ENCODE assay signal across 14 cellular contexts in the genomic region with DNA sequence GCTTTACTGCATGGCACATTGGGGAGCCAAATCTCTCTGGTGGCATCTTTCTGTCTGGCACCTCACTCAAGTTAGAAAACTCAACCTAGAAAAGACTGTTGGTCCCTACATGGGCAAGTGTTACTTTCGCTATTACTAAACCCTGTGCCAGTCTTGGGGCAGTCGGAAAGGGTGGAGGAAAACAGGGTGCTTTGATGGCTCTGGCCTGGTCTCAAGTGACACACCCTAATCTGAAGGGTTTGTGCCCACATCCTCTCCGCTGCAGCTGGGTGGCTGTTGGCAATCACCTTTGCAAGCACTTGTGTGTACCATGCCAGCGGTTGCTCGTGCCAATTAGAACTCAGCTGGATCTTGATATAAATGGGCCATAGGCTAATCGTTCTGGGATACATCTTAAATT.
DNase-seq lines count a peak whose midpoint lies in the region; ATAC-seq, FAIRE-seq and TF ChIP-seq lines count a peak whose summit lies in the region.
"Had no signal": no experiment of that assay in that cellular context is flagged by ENCODE, and none has a peak within 500 bp of the region (broad histone marks: within the 10 kb centered on the region; RNA-seq: fewer than 3 reads in every experiment).

No MANE protein-coding gene starts in this region.

- peak overlapping the region in 1 of 2 donors; percentile 27 for H3K27ac Mint-ChIP-seq in stimulated activated naive CD8-positive, alpha-beta T cell treated with anti-CD3 and anti-CD28 coated beads, Interleukin-15, amount 100 ng/mL, for 72 hours
- H3K27ac Mint-ChIP-seq: progenitor cell of endocrine pancreas had no signal

- no peaks in the 10 kb centered on the region for H3K36me3 ChIP-seq in endothelial cell of umbilical vein (ENCODE audit: control insufficient read depth in 2 of 2, extremely low read depth in 1 of 2, insufficient read depth in 2 of 2, low read length in 2 of 2)
- H3K36me3 ChIP-seq: tibial nerve had no signal

- POLR2A ChIA-PET in endothelial cell of umbilical vein (lab: Charles Lee) = no interaction called here

- no peaks in the 10 kb centered on the region for H3K27me3 ChIP-seq in endothelial cell of umbilical vein (ENCODE audit: control insufficient read depth in 2 of 2, insufficient read depth in 2 of 2, low read length in 2 of 2)
- H3K27me3 ChIP-seq in dorsolateral prefrontal cortex = peaks cover 0 to 28% (median 0%) of the 10 kb centered on the region in 45 donors
- H3K27me3 ChIP-seq: tibial nerve had no signal

- no peak overlapping the region for H3K4me2 ChIP-seq in endothelial cell of umbilical vein (ENCODE audit: insufficient read depth, low read length)

- H3K27ac ChIP-seq in endothelial cell of umbilical vein (ENCODE audit: insufficient read depth, low read depth, low read length) = no peak overlapping the region
- no peak overlapping the region for H3K27ac ChIP-seq in dorsolateral prefrontal cortex
- H3K27ac ChIP-seq: tibial nerve had no signal

- no peaks in the 10 kb centered on the region for H4K20me1 ChIP-seq in endothelial cell of umbilical vein (replicated peaks; ENCODE audit: control insufficient read depth, extremely low read depth, insufficient read depth, low read length)

- H3K4me1 Mint-ChIP-seq in stimulated activated naive CD8-positive, alpha-beta T cell treated with anti-CD3 and anti-CD28 coated beads, Interleukin-15, amount 100 ng/mL, for 72 hours = peaks cover 71% of the 10 kb centered on the region

- no peaks in the 10 kb centered on the region for H3K79me2 ChIP-seq in endothelial cell of umbilical vein (ENCODE audit: control insufficient read depth, insufficient read depth, low read length)

- FAIRE-seq in endothelial cell of umbilical vein (lab: Jason Lieb, UNC) = peak; percentile 15
- FAIRE-seq: keratinocyte had no signal

- no peak overlapping the region for H3K4me3 Mint-ChIP-seq in stimulated activated naive CD8-positive, alpha-beta T cell treated with anti-CD3 and anti-CD28 coated beads, Interleukin-15, amount 100 ng/mL, for 72 hours

- H3K9me3 ChIP-seq in endothelial cell of umbilical vein (replicated peaks; ENCODE audit: control insufficient read depth, insufficient read depth, low read length) = no peaks in the 10 kb centered on the region
- H3K9me3 ChIP-seq: tibial nerve had no signal

- H3K4me1 ChIP-seq in endothelial cell of umbilical vein (ENCODE audit: control insufficient read depth, extremely low read depth, insufficient read depth, low read length) = peaks cover 3% of the 10 kb centered on the region

- no peak overlapping the region for H3K9ac ChIP-seq in endothelial cell of umbilical vein (replicated peaks; ENCODE audit: extremely low read depth, insufficient read depth, low read length)

- DNase-seq in stimulated activated CD4-positive, alpha-beta T cell treated with anti-CD3 and anti-CD28 coated beads, Interleukin-4, amount 100 ng/mL, for 24 hours = peak; percentile 44
- DNase-seq in stimulated activated CD4-positive, alpha-beta T cell treated with anti-CD3 and anti-CD28 coated beads, Interleukin-2, amount 100 ng/mL, for 48 hours = no peak
- DNase-seq in T-helper 22 cell (ENCODE audit: low read depth) = peak; percentile 64
- DNase-seq in endothelial cell of umbilical vein (ENCODE audit: low read depth, low spot score) = no peak
- DNase-seq in stimulated activated naive CD8-positive, alpha-beta T cell treated with anti-CD3 and anti-CD28 coated beads, Interleukin-15, amount 100 ng/mL, for 72 hours = peak in 1 of 2 donors; percentile 40
- no peak for DNase-seq in dorsolateral prefrontal cortex
- DNase-seq in HCEC 1CT = no peak
- DNase-seq: caudate nucleus, NCI-H146, NCI-H345 had no signal

- H3K4me3 ChIP-seq in endothelial cell of umbilical vein (replicated peaks in 1 of 3; ENCODE audit: insufficient read depth in 1 of 3, low read depth in 1 of 3, low read length in 3 of 3) (no peak overlapping the region), dorsolateral prefrontal cortex (no peak overlapping the region)
- H3K4me3 ChIP-seq: tibial nerve had no signal

- no TSS peak for BruUV-seq in endothelial cell of umbilical vein (replicated peaks; lab: Mats Ljungman, UMichigan)

- no peaks in the 10 kb centered on the region for H3K9me3 Mint-ChIP-seq in stimulated activated naive CD8-positive, alpha-beta T cell treated with anti-CD3 and anti-CD28 coated beads, Interleukin-15, amount 100 ng/mL, for 72 hours

- TF ChIP-seq POLR2A in endothelial cell of umbilical vein (IDR thresholded peaks at IDR 0.05; ENCODE audit: low read depth, low read length) = no peak

- intact Hi-C loops in endothelial cell of umbilical vein (cut with micrococcal nuclease) (loop anchor here (5.0 kb wide), 4 partner anchors 39 to 1519 kb away; partner anchors contain the start of gene NRP1), dorsolateral prefrontal cortex (cut with DNase I) (no loop called here)

- dilution Hi-C loops in endothelial cell of umbilical vein (cut with MboI; ENCODE audit: extremely low pct_ligation_motif_present, low sequenced_read_pairs) = no loop called here

- peak; percentile 37 for ATAC-seq in stimulated activated naive CD8-positive, alpha-beta T cell treated with anti-CD3 and anti-CD28 coated beads, Interleukin-15, amount 100 ng/mL, for 72 hours
- no peak for ATAC-seq in GM19455 (IDR thresholded peaks at IDR 0.05; ENCODE audit: unreplicated experiment)

- H3K9me1 ChIP-seq in endothelial cell of umbilical vein (replicated peaks; ENCODE audit: control insufficient read depth, extremely low read depth, insufficient read depth, low read length) = no peaks in the 10 kb centered on the region

- TF ChIP-seq CTCF in endothelial cell of umbilical vein (IDR thresholded peaks at IDR 0.05; ENCODE audit: extremely low read depth in 1 of 2, insufficient read depth in 1 of 2, low read depth in 1 of 2, low read length in 2 of 2) (no peak), dorsolateral prefrontal cortex (IDR thresholded peaks at IDR 0.05 in 54 of 56, conservative IDR thresholded peaks at IDR 0.05 in 2 of 56; ENCODE audit: low read depth in 1 of 56, partially characterized antibody in 56 of 56) (no peak)

- CTCF ChIA-PET in endothelial cell of umbilical vein (lab: Charles Lee) = no interaction called here

- H3K27me3 Mint-ChIP-seq in stimulated activated naive CD8-positive, alpha-beta T cell treated with anti-CD3 and anti-CD28 coated beads, Interleukin-15, amount 100 ng/mL, for 72 hours = no peaks in the 10 kb centered on the region

- no peak overlapping the region for H2AFZ ChIP-seq in endothelial cell of umbilical vein (ENCODE audit: low read depth, low read length)

TF ChIP-seq in endothelial cell of umbilical vein, 7 proteins besides CTCF, POLR2A, EP300 and RAD21:
- no peak for TF ChIP-seq FOS (IDR thresholded peaks at IDR 0.05; ENCODE audit: borderline replicate concordance, insufficient read depth, low read length)
- no peak for TF ChIP-seq JUN (IDR thresholded peaks at IDR 0.05; ENCODE audit: borderline replicate concordance, insufficient read depth, insufficient read length, low read depth)
- no peak for TF ChIP-seq GATA2 (IDR thresholded peaks at IDR 0.05; ENCODE audit: insufficient read depth, insufficient read length, low read depth, low read length)
- TF ChIP-seq POLR2AphosphoS5 (IDR thresholded peaks at IDR 0.05; ENCODE audit: insufficient read depth, low read depth, low read length) = no peak
- no peak for TF ChIP-seq EZH2 (IDR thresholded peaks at IDR 0.05; ENCODE audit: borderline replicate concordance, low read depth, low read length, severe bottlenecking)
- TF ChIP-seq MYC (IDR thresholded peaks at IDR 0.05; ENCODE audit: low read depth, low read length) = no peak
- no peak for TF ChIP-seq MAX (IDR thresholded peaks at IDR 0.05; ENCODE audit: insufficient read depth, insufficient read length)

Comparison
In these comparisons a context has a peak if more than half of its experiments do, and no peak if none do; other contexts are left out.
1. DNase-seq: peak in stimulated activated CD4-positive, alpha-beta T cell treated with anti-CD3 and anti-CD28 coated beads, Interleukin-4, amount 100 ng/mL, for 24 hours (single experiment) and T-helper 22 cell (single experiment); none in stimulated activated CD4-positive, alpha-beta T cell treated with anti-CD3 and anti-CD28 coated beads, Interleukin-2, amount 100 ng/mL, for 48 hours (0 of 2), endothelial cell of umbilical vein (single experiment), dorsolateral prefrontal cortex (0 of 10) and HCEC 1CT (single experiment).